ENCODE assay signal across 36 cellular contexts in genomic region chr13:67568205-67568604, GRCh38.
"Had no signal": no experiment of that assay in that cellular context is flagged by ENCODE, and none has a peak within 500 bp of the region (broad histone marks: within the 10 kb centered on the region; RNA-seq: fewer than 3 reads in every experiment).

No MANE protein-coding gene starts in this region.

- DNase-seq: activated effector memory CD4-positive, alpha-beta T cell treated with anti-CD3 and anti-CD28 coated beads, Interleukin-2, amount 50 U/mL, for 16 hours; activated effector memory CD4-positive, alpha-beta T cell treated with Interleukin-2 at 50 U/mL for 16 hours; activated gamma-delta T cell; activated gamma-delta T cell treated with Interleukin-2 at 50 U/mL for 16 hours; activated naive CD4-positive, alpha-beta T cell; activated naive CD4-positive, alpha-beta T cell treated with anti-CD3 and anti-CD28 coated beads for 36 hours; activated naive CD4-positive, alpha-beta T cell treated with anti-CD3 and anti-CD28 coated beads, Interleukin-2, amount 10 ng/mL, durations not matched to agents 7 days and 5 days; activated naive CD4-positive, alpha-beta T cell treated with anti-CD3 and anti-CD28 coated beads, Interleukin-2, amount 50 U/mL, for 16 hours; activated naive CD4-positive, alpha-beta T cell treated with Interleukin-2 at 50 U/mL for 16 hours; activated naive CD8-positive, alpha-beta T cell treated with anti-CD3 and anti-CD28 coated beads for 36 hours; activated naive CD8-positive, alpha-beta T cell treated with anti-CD3 and anti-CD28 coated beads, Interleukin-2, amount 10 ng/mL, durations not matched to agents 7 days and 5 days; activated naive CD8-positive, alpha-beta T cell treated with anti-CD3 and anti-CD28 coated beads, Interleukin-2, amount 50 U/mL, for 24 hours; activated T-cell treated with anti-CD3 and anti-CD28 coated beads, Interleukin-2, amount 50 U/mL, for 4 hours; activated T-cell treated with anti-CD3 and anti-CD28 coated beads, Interleukin-2, amount 50 U/mL, for 48 hours; activated T-cell treated with anti-CD3 and anti-CD28 coated beads, Interleukin-2, amount 50 U/mL, for 72 hours; adrenal gland; amniotic stem cell; amygdala; anterior cingulate cortex; aorta; body of pancreas; brain microvascular endothelial cell; caudate nucleus; central memory CD4-positive, alpha-beta T cell; cerebellar nuclear complex had no signal

- H3K27me3 Mint-ChIP-seq: activated naive CD4-positive, alpha-beta T cell treated with anti-CD3 and anti-CD28 coated beads, Interleukin-2, amount 10 ng/mL, durations not matched to agents 7 days and 5 days; activated naive CD4-positive, alpha-beta T cell treated with anti-CD3 and anti-CD28 coated beads, Interleukin-2, amount 50 U/mL, for 24 hours; activated naive CD8-positive, alpha-beta T cell; activated naive CD8-positive, alpha-beta T cell treated with anti-CD3 and anti-CD28 coated beads for 36 hours; activated naive CD8-positive, alpha-beta T cell treated with anti-CD3 and anti-CD28 coated beads, Interleukin-2, amount 10 ng/mL, durations not matched to agents 7 days and 5 days; activated naive CD8-positive, alpha-beta T cell treated with anti-CD3 and anti-CD28 coated beads, Interleukin-2, amount 50 U/mL, for 24 hours; activated T-helper 17 cell treated with anti-CD3 and anti-CD28 coated beads, Interleukin-2, amount 50 U/mL, for 72 hours; central memory CD8-positive, alpha-beta T cell had no signal

- H3K4me1 ChIP-seq: adrenal gland, ascending aorta, body of pancreas, breast epithelium had no signal

- H3K27ac ChIP-seq: adrenal gland, ascending aorta, body of pancreas, brain microvascular endothelial cell, breast epithelium, cardiac muscle cell had no signal

- ATAC-seq: activated naive CD4-positive, alpha-beta T cell treated with anti-CD3 and anti-CD28 coated beads, Interleukin-2, amount 50 U/mL, for 72 hours; activated naive CD8-positive, alpha-beta T cell treated with anti-CD3 and anti-CD28 coated beads, Interleukin-2, amount 50 U/mL, for 24 hours; activated T-cell treated with anti-CD3 and anti-CD28 coated beads, Interleukin-2, amount 50 U/mL, for 4 hours; activated T-cell treated with anti-CD3 and anti-CD28 coated beads, Interleukin-2, amount 50 U/mL, for 72 hours; activated T-helper 17 cell treated with anti-CD3 and anti-CD28 coated beads, Interleukin-2, amount 50 U/mL, for 72 hours; body of pancreas had no signal

- H3K36me3 Mint-ChIP-seq: activated naive CD4-positive, alpha-beta T cell treated with anti-CD3 and anti-CD28 coated beads, Interleukin-2, amount 10 ng/mL, durations not matched to agents 7 days and 5 days; activated naive CD4-positive, alpha-beta T cell treated with anti-CD3 and anti-CD28 coated beads, Interleukin-2, amount 50 U/mL, for 24 hours; activated naive CD4-positive, alpha-beta T cell treated with anti-CD3 and anti-CD28 coated beads, Interleukin-2, amount 50 U/mL, for 72 hours; activated naive CD8-positive, alpha-beta T cell; activated naive CD8-positive, alpha-beta T cell treated with anti-CD3 and anti-CD28 coated beads for 36 hours; activated naive CD8-positive, alpha-beta T cell treated with anti-CD3 and anti-CD28 coated beads, Interleukin-2, amount 10 ng/mL, durations not matched to agents 7 days and 5 days; brain had no signal

- H3K9me3 ChIP-seq: adrenal gland, ascending aorta, body of pancreas, breast epithelium had no signal

- H3K9me3 Mint-ChIP-seq: activated naive CD4-positive, alpha-beta T cell treated with anti-CD3 and anti-CD28 coated beads, Interleukin-2, amount 50 U/mL, for 24 hours; activated naive CD4-positive, alpha-beta T cell treated with anti-CD3 and anti-CD28 coated beads, Interleukin-2, amount 50 U/mL, for 72 hours had no signal

- H3K4me1 Mint-ChIP-seq: activated naive CD4-positive, alpha-beta T cell treated with anti-CD3 and anti-CD28 coated beads, Interleukin-2, amount 10 ng/mL, durations not matched to agents 7 days and 5 days; activated naive CD4-positive, alpha-beta T cell treated with anti-CD3 and anti-CD28 coated beads, Interleukin-2, amount 50 U/mL, for 24 hours; activated naive CD8-positive, alpha-beta T cell treated with anti-CD3 and anti-CD28 coated beads for 36 hours; activated naive CD8-positive, alpha-beta T cell treated with anti-CD3 and anti-CD28 coated beads, Interleukin-2, amount 10 ng/mL, durations not matched to agents 7 days and 5 days; activated naive CD8-positive, alpha-beta T cell treated with anti-CD3 and anti-CD28 coated beads, Interleukin-2, amount 50 U/mL, for 24 hours; activated T-helper 17 cell treated with anti-CD3 and anti-CD28 coated beads, Interleukin-2, amount 50 U/mL, for 72 hours; brain; central memory CD8-positive, alpha-beta T cell had no signal

- H3K27ac Mint-ChIP-seq: activated naive CD4-positive, alpha-beta T cell treated with anti-CD3 and anti-CD28 coated beads for 36 hours; activated naive CD4-positive, alpha-beta T cell treated with anti-CD3 and anti-CD28 coated beads, Interleukin-2, amount 10 ng/mL, durations not matched to agents 7 days and 5 days; activated naive CD4-positive, alpha-beta T cell treated with anti-CD3 and anti-CD28 coated beads, Interleukin-2, amount 50 U/mL, for 24 hours; activated naive CD4-positive, alpha-beta T cell treated with anti-CD3 and anti-CD28 coated beads, Interleukin-2, amount 50 U/mL, for 72 hours; activated naive CD8-positive, alpha-beta T cell; activated naive CD8-positive, alpha-beta T cell treated with anti-CD3 and anti-CD28 coated beads for 36 hours; activated naive CD8-positive, alpha-beta T cell treated with anti-CD3 and anti-CD28 coated beads, Interleukin-2, amount 10 ng/mL, durations not matched to agents 7 days and 5 days; activated naive CD8-positive, alpha-beta T cell treated with anti-CD3 and anti-CD28 coated beads, Interleukin-2, amount 50 U/mL, for 24 hours; activated T-cell treated with anti-CD3 and anti-CD28 coated beads, Interleukin-2, amount 50 U/mL, for 72 hours; activated T-helper 1 cell treated with anti-CD3 and anti-CD28 coated beads, Interleukin-12 subunit alpha, Interleukin-12 subunit beta, Interleukin-2, Interleukin-4 antibody, amounts not matched to agents 30 ng/mL and 10 ng/mL and 1 ng/mL, durations not matched to agents 14 hours and 24 hours and 36 hours; activated T-helper 17 cell treated with anti-CD3 and anti-CD28 coated beads, Interleukin-2, amount 50 U/mL, for 72 hours; activated T-helper 2 cell treated with anti-CD3 and anti-CD28 coated beads, Interferon-gamma antibody, Interleukin-2, Interleukin-4, amounts not matched to agents 10 μg/mL and 5 μg/mL and 100 μg/mL, durations not matched to agents 14 hours and 24 hours and 36 hours; brain had no signal

- H3K27me3 ChIP-seq: adrenal gland, ascending aorta, body of pancreas, brain microvascular endothelial cell, breast epithelium, cardiac muscle cell had no signal

- H3K36me3 ChIP-seq: adrenal gland, ascending aorta, brain microvascular endothelial cell, breast epithelium, cardiac muscle cell had no signal

- H3K4me3 Mint-ChIP-seq: activated naive CD4-positive, alpha-beta T cell treated with anti-CD3 and anti-CD28 coated beads for 36 hours; activated naive CD4-positive, alpha-beta T cell treated with anti-CD3 and anti-CD28 coated beads, Interleukin-2, amount 10 ng/mL, durations not matched to agents 7 days and 5 days; activated naive CD4-positive, alpha-beta T cell treated with anti-CD3 and anti-CD28 coated beads, Interleukin-2, amount 50 U/mL, for 24 hours; activated naive CD8-positive, alpha-beta T cell; activated naive CD8-positive, alpha-beta T cell treated with anti-CD3 and anti-CD28 coated beads for 36 hours; activated naive CD8-positive, alpha-beta T cell treated with anti-CD3 and anti-CD28 coated beads, Interleukin-2, amount 10 ng/mL, durations not matched to agents 7 days and 5 days; activated naive CD8-positive, alpha-beta T cell treated with anti-CD3 and anti-CD28 coated beads, Interleukin-2, amount 50 U/mL, for 24 hours; activated T-cell treated with anti-CD3 and anti-CD28 coated beads, Interleukin-2, amount 50 U/mL, for 4 hours; activated T-cell treated with anti-CD3 and anti-CD28 coated beads, Interleukin-2, amount 50 U/mL, for 72 hours; activated T-helper 1 cell treated with anti-CD3 and anti-CD28 coated beads, Interleukin-12 subunit alpha, Interleukin-12 subunit beta, Interleukin-2, Interleukin-4 antibody, amounts not matched to agents 30 ng/mL and 10 ng/mL and 1 ng/mL, durations not matched to agents 14 hours and 24 hours and 36 hours; activated T-helper 17 cell treated with anti-CD3 and anti-CD28 coated beads, Interleukin-2, amount 50 U/mL, for 72 hours; brain; central memory CD8-positive, alpha-beta T cell had no signal

- H3K4me3 ChIP-seq: adrenal gland, ascending aorta, body of pancreas, breast epithelium, cardiac muscle cell had no signal
